Comparison of ENCODE assay signal across 19 cellular contexts in the genomic region with DNA sequence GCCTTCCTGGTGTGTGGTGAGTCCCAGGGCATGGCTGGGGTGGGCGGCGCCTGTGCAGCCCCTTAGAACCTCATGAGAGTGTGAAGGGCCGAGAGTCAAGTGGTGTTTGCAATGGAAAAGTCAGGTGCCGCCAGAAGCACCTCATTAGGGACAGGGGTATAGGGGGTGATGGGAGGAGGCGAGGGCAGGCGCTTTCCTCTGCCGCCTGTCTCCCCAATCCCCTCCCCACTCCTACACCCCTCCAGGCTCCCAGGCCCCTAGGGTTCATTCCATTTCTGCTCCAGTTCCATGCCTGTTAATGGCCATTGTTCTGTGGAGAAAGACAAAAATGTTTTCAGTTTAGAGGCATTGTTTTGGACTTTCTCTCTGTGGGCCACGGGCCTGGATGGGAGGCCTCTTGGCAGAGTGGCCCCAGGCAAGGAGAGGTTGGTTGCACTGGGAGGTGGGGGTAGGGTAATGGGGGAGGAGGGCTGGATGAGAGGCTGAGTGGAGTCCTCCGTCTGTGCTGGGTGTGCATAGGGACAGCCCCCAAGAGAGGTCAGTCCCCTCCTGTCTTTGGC. TPM values are rescaled to one million over a fixed set of nuclear protein-coding genes. Genes with fewer than 3 reads are reported as not detected.
"Had no signal": no experiment of that assay in that cellular context is flagged by ENCODE, and none has a peak within 500 bp of the region (broad histone marks: within the 10 kb centered on the region; RNA-seq: fewer than 3 reads in every experiment).

No MANE protein-coding gene starts in this region.

- DNase-seq: activated effector memory CD4-positive, alpha-beta T cell treated with anti-CD3 and anti-CD28 coated beads, Interleukin-2, amount 50 U/mL, for 16 hours; activated naive CD4-positive, alpha-beta T cell treated with anti-CD3 and anti-CD28 coated beads, Interleukin-2, amount 10 ng/mL, durations not matched to agents 7 days and 5 days; activated T-cell treated with anti-CD3 and anti-CD28 coated beads, Interleukin-2, amount 50 U/mL, for 72 hours; amygdala; effector CD4-positive, alpha-beta T cell; glutamatergic neuron; left ventricle myocardium inferior; naive thymus-derived CD8-positive, alpha-beta T cell; pancreas; psoas muscle; right cardiac atrium; stimulated activated CD4-positive, alpha-beta T cell treated with anti-CD3 and anti-CD28 coated beads, Interleukin-4, amount 100 ng/mL, for 4 hours; stomach had no signal

- H3K4me1 ChIP-seq: left ventricle myocardium inferior, pancreas, psoas muscle, upper lobe of left lung had no signal

- H3K4me3 Mint-ChIP-seq: activated naive CD4-positive, alpha-beta T cell treated with anti-CD3 and anti-CD28 coated beads, Interleukin-2, amount 10 ng/mL, durations not matched to agents 7 days and 5 days; activated T-cell treated with anti-CD3 and anti-CD28 coated beads, Interleukin-2, amount 50 U/mL, for 72 hours; dendritic cell treated with granulocyte-macrophage colony-stimulating factor and Interleukin-4, amounts not matched to agents 40 ng/mL and 50 ng/mL, for 4 days; mesothelial cell of epicardium; naive thymus-derived CD8-positive, alpha-beta T cell; T-cell had no signal

- H3K9me3 ChIP-seq: left ventricle myocardium inferior, pancreas, psoas muscle, stomach, upper lobe of left lung had no signal

- H3K4me3 ChIP-seq: hepatocyte, left ventricle myocardium inferior, pancreas, psoas muscle, stomach, upper lobe of left lung had no signal

- H3K27me3 ChIP-seq: hepatocyte, pancreas, stomach, upper lobe of left lung had no signal

- H3K4me1 Mint-ChIP-seq: activated naive CD4-positive, alpha-beta T cell treated with anti-CD3 and anti-CD28 coated beads, Interleukin-2, amount 10 ng/mL, durations not matched to agents 7 days and 5 days; mesothelial cell of epicardium; naive thymus-derived CD8-positive, alpha-beta T cell had no signal

- H3K36me3 Mint-ChIP-seq: activated naive CD4-positive, alpha-beta T cell treated with anti-CD3 and anti-CD28 coated beads, Interleukin-2, amount 10 ng/mL, durations not matched to agents 7 days and 5 days; mesothelial cell of epicardium; naive thymus-derived CD8-positive, alpha-beta T cell; T-cell had no signal

- H3K27ac Mint-ChIP-seq: activated naive CD4-positive, alpha-beta T cell treated with anti-CD3 and anti-CD28 coated beads, Interleukin-2, amount 10 ng/mL, durations not matched to agents 7 days and 5 days; activated T-cell treated with anti-CD3 and anti-CD28 coated beads, Interleukin-2, amount 50 U/mL, for 72 hours; dendritic cell treated with granulocyte-macrophage colony-stimulating factor and Interleukin-4, amounts not matched to agents 40 ng/mL and 50 ng/mL, for 4 days; mesothelial cell of epicardium; T-cell had no signal

- H3K9me3 Mint-ChIP-seq: activated naive CD4-positive, alpha-beta T cell treated with anti-CD3 and anti-CD28 coated beads, Interleukin-2, amount 10 ng/mL, durations not matched to agents 7 days and 5 days; activated T-cell treated with anti-CD3 and anti-CD28 coated beads, Interleukin-2, amount 50 U/mL, for 72 hours; dendritic cell treated with granulocyte-macrophage colony-stimulating factor and Interleukin-4, amounts not matched to agents 40 ng/mL and 50 ng/mL, for 4 days; T-cell had no signal

- H3K27ac ChIP-seq: hepatocyte, left ventricle myocardium inferior, pancreas, psoas muscle, stomach, upper lobe of left lung had no signal

- H3K36me3 ChIP-seq: left ventricle myocardium inferior, pancreas, stomach, upper lobe of left lung had no signal

RNA-seq across cellular contexts. Expression of a gene that starts 51.2 kb away (rescaled TPM):
- total RNA-seq: activated T-cell treated with anti-CD3 and anti-CD28 coated beads, Interleukin-2, amount 50 U/mL, for 72 hours; hepatocyte; left ventricle myocardium inferior; lung microvascular endothelial cell; naive thymus-derived CD8-positive, alpha-beta T cell; psoas muscle; right cardiac atrium; T-cell had no signal
- polyA plus RNA-seq: hepatocyte; naive thymus-derived CD8-positive, alpha-beta T cell had no signal
